ENCODE assay signal across 1 cellular context in genomic region chr2:191220671-191221070, GRCh38.
TF ChIP-seq lines count a peak whose summit lies in the region.

No MANE protein-coding gene starts in this region.

TF ChIP-seq in GM23338, 12 proteins besides CTCF, POLR2A, EP300 and RAD21 (continued from another document):
- no peak for TF ChIP-seq STAT1 (IDR thresholded peaks at IDR 0.05; ENCODE audit: unreplicated experiment)
- no peak for TF ChIP-seq NANOG (IDR thresholded peaks at IDR 0.05; ENCODE audit: borderline replicate concordance)
- TF ChIP-seq ETS1 (IDR thresholded peaks at IDR 0.05) = no peak
TF ChIP-seq in GM23338: peak in this region for 0.
